Comparison of ENCODE assay signal across 1 cellular context in the genomic region with DNA sequence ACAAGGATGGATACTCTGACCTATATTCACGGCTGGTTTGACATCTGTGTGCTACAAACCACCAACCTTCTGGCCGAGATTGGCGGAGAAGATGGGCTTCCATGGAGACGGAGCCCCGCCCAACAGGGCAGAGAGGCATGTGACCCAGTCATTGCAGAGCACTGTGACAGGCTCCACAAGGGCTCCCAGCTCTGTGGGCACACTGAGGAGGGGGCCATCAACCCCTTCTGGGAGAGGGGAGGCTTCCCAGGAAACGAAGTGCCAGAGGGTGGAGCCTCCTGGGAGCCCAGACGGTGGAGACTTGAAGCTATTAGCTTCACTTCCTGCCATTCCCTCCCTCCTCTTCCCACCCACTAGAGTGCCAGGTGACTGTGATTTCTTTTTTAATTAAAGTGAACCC.
TF ChIP-seq lines count a peak whose summit lies in the region.

No MANE protein-coding gene starts in this region.

TF ChIP-seq in H1, 55 proteins besides CTCF, POLR2A, EP300 and RAD21 (continued from another document):
- TF ChIP-seq, protein P1, sequence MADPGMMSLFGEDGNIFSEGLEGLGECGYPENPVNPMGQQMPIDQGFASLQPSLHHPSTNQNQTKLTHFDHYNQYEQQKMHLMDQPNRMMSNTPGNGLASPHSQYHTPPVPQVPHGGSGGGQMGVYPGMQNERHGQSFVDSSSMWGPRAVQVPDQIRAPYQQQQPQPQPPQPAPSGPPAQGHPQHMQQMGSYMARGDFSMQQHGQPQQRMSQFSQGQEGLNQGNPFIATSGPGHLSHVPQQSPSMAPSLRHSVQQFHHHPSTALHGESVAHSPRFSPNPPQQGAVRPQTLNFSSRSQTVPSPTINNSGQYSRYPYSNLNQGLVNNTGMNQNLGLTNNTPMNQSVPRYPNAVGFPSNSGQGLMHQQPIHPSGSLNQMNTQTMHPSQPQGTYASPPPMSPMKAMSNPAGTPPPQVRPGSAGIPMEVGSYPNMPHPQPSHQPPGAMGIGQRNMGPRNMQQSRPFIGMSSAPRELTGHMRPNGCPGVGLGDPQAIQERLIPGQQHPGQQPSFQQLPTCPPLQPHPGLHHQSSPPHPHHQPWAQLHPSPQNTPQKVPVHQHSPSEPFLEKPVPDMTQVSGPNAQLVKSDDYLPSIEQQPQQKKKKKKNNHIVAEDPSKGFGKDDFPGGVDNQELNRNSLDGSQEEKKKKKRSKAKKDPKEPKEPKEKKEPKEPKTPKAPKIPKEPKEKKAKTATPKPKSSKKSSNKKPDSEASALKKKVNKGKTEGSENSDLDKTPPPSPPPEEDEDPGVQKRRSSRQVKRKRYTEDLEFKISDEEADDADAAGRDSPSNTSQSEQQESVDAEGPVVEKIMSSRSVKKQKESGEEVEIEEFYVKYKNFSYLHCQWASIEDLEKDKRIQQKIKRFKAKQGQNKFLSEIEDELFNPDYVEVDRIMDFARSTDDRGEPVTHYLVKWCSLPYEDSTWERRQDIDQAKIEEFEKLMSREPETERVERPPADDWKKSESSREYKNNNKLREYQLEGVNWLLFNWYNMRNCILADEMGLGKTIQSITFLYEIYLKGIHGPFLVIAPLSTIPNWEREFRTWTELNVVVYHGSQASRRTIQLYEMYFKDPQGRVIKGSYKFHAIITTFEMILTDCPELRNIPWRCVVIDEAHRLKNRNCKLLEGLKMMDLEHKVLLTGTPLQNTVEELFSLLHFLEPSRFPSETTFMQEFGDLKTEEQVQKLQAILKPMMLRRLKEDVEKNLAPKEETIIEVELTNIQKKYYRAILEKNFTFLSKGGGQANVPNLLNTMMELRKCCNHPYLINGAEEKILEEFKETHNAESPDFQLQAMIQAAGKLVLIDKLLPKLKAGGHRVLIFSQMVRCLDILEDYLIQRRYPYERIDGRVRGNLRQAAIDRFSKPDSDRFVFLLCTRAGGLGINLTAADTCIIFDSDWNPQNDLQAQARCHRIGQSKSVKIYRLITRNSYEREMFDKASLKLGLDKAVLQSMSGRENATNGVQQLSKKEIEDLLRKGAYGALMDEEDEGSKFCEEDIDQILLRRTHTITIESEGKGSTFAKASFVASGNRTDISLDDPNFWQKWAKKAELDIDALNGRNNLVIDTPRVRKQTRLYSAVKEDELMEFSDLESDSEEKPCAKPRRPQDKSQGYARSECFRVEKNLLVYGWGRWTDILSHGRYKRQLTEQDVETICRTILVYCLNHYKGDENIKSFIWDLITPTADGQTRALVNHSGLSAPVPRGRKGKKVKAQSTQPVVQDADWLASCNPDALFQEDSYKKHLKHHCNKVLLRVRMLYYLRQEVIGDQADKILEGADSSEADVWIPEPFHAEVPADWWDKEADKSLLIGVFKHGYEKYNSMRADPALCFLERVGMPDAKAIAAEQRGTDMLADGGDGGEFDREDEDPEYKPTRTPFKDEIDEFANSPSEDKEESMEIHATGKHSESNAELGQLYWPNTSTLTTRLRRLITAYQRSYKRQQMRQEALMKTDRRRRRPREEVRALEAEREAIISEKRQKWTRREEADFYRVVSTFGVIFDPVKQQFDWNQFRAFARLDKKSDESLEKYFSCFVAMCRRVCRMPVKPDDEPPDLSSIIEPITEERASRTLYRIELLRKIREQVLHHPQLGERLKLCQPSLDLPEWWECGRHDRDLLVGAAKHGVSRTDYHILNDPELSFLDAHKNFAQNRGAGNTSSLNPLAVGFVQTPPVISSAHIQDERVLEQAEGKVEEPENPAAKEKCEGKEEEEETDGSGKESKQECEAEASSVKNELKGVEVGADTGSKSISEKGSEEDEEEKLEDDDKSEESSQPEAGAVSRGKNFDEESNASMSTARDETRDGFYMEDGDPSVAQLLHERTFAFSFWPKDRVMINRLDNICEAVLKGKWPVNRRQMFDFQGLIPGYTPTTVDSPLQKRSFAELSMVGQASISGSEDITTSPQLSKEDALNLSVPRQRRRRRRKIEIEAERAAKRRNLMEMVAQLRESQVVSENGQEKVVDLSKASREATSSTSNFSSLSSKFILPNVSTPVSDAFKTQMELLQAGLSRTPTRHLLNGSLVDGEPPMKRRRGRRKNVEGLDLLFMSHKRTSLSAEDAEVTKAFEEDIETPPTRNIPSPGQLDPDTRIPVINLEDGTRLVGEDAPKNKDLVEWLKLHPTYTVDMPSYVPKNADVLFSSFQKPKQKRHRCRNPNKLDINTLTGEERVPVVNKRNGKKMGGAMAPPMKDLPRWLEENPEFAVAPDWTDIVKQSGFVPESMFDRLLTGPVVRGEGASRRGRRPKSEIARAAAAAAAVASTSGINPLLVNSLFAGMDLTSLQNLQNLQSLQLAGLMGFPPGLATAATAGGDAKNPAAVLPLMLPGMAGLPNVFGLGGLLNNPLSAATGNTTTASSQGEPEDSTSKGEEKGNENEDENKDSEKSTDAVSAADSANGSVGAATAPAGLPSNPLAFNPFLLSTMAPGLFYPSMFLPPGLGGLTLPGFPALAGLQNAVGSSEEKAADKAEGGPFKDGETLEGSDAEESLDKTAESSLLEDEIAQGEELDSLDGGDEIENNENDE (IDR thresholded peaks at IDR 0.05; ENCODE audit: insufficient replicate concordance, low read length): no peak
- TF ChIP-seq CHD1 (IDR thresholded peaks at IDR 0.05; ENCODE audit: low read depth, low read length): no peak
- TF ChIP-seq SRF (IDR thresholded peaks at IDR 0.05; ENCODE audit: low read depth, low read length): no peak
